ENCODE assay signal across 12 cellular contexts in the genomic region with DNA sequence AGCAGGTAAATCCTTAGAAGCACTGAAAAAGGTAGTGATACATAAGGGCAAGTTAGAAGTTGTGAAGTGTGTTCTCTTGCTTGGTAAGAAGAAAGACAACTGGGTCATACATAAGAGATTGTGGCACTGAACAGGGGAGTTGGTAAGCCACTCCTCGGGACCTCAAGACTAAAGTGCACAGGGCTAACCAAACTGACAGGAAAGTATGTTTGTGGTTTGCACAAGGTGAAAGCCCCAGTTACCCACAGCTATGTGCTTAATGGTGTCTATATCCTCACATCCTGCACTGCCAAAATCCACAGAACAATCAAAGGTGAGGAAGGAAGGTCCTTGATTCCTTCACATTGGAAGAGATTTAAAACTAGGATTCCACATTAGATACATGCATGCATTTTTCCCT.
A peak's percentile ranks its signal among the peaks of the same experiment; 100 is the strongest.
DNase-seq lines count a peak whose midpoint lies in the region; ATAC-seq lines count a peak whose summit lies in the region.
"Had no signal": no experiment of that assay in that cellular context is flagged by ENCODE, and none has a peak within 500 bp of the region (broad histone marks: within the 10 kb centered on the region; RNA-seq: fewer than 3 reads in every experiment).

No MANE protein-coding gene starts in this region.

- H3K36me3 Mint-ChIP-seq in T-cell, result no peaks in the 10 kb centered on the region
- H3K36me3 Mint-ChIP-seq in memory B cell, result peaks cover 7% of the 10 kb centered on the region

- POLR2A ChIA-PET in T-cell (lab: Charles Lee), result interaction anchor here in 1 of 2 donors (1.1 kb wide), 1 partner anchor 63 kb away, joined by 3 read pairs; no protein-coding TSS in a partner anchor

- H3K27me3 Mint-ChIP-seq in T-cell, result no peaks in the 10 kb centered on the region
- H3K27me3 Mint-ChIP-seq in memory B cell, result no peaks in the 10 kb centered on the region

- peak overlapping the region; percentile 77 to 81 for H3K27ac Mint-ChIP-seq in T-cell
- H3K27ac Mint-ChIP-seq in memory B cell, result peak overlapping the region; percentile 65

- H3K4me1 Mint-ChIP-seq in T-cell (peaks cover 23 to 40% (median 25%) of the 10 kb centered on the region in 3 donors), memory B cell (peaks cover 29% of the 10 kb centered on the region)

- H3K9me3 Mint-ChIP-seq in T-cell, result no peaks in the 10 kb centered on the region
- H3K9me3 Mint-ChIP-seq in memory B cell, result peaks cover 6% of the 10 kb centered on the region

- peak overlapping the region in 1 of 3 donors; percentile 46 for H3K4me3 Mint-ChIP-seq in T-cell
- H3K4me3 Mint-ChIP-seq in memory B cell, result no peak overlapping the region

- in situ Hi-C loops in KBM-7 (cut with MboI; ENCODE audit: low pct_unique_long_range_greater_than_20kb, low sequenced_read_pairs), result no loop called here

- ATAC-seq in activated CD4-positive, CD25-positive, alpha-beta regulatory T cell treated with anti-CD3 and anti-CD28 coated beads, Interleukin-2, amount 50 U/mL, for 24 hours, result peak; percentile 58 to 71
- ATAC-seq in GM21619 (IDR thresholded peaks at IDR 0.05; ENCODE audit: unreplicated experiment), result peak; percentile 80
- ATAC-seq in T-cell (replicated peaks in 1 of 4), result peak; percentile 90 to 100 (median 96)
- ATAC-seq in memory B cell (ENCODE audit: low read depth), result peak; percentile 75
- ATAC-seq in HG03025 (IDR thresholded peaks at IDR 0.05; ENCODE audit: low FRiP score, unreplicated experiment), result no peak

- CTCF ChIA-PET in T-cell (lab: Charles Lee), result interaction anchor here (0.7 to 1.6 kb wide), 2 partner anchors 9 to 1834 kb away, joined by 3 to 10 read pairs; no protein-coding TSS in a partner anchor

- DNase-seq in activated CD4-positive, CD25-positive, alpha-beta regulatory T cell (lab: John Stamatoyannopoulos, UW), result no peak
- DNase-seq in T-cell, result peak in 30 of 34 experiments; percentile 1 to 45 (median 14)
- DNase-seq in memory B cell (ENCODE audit: low spot score in 2 of 2), result no peak
- DNase-seq in NCI-H748 (lab: John Stamatoyannopoulos, UW; ENCODE audit: unreplicated experiment), result no peak
- no peak for DNase-seq in KBM-7
- DNase-seq: amygdala; DMS79; MV-4-11; NK-92 treated with Interleukin-12 subunit alpha and Interleukin-12 subunit beta, amount 100 ng/mL, for 24 hours had no signal

Comparison
In these comparisons a context has a peak if more than half of its experiments do, and no peak if none do; other contexts are left out.
1. DNase-seq: peak in T-cell (30 of 34); none in activated CD4-positive, CD25-positive, alpha-beta regulatory T cell (0 of 4), memory B cell (0 of 2), NCI-H748 (single experiment) and KBM-7 (single experiment).